In genomic region chr4:24802648-24803047, GRCh38 we compare ENCODE assay signal across 17 cellular contexts. TPM values are rescaled to one million over a fixed set of nuclear protein-coding genes. Genes with fewer than 3 reads are reported as not detected.
"Had no signal": no experiment of that assay in that cellular context is flagged by ENCODE, and none has a peak within 500 bp of the region (broad histone marks: within the 10 kb centered on the region; RNA-seq: fewer than 3 reads in every experiment).

No MANE protein-coding gene starts in this region.

- H2AFZ ChIP-seq: neural progenitor cell had no signal

- H3K27me3 ChIP-seq: pancreas, uterus had no signal

- H3K27ac Mint-ChIP-seq: activated CD4-positive, alpha-beta T cell treated with anti-CD3 and anti-CD28 coated beads, Interleukin-2, amount 10 ng/mL, durations not matched to agents 7 days and 5 days; activated naive CD8-positive, alpha-beta T cell treated with anti-CD3 and anti-CD28 coated beads for 36 hours; activated T-helper 1 cell treated with anti-CD3 and anti-CD28 coated beads, Interleukin-12 subunit alpha, Interleukin-12 subunit beta, Interleukin-2, Interleukin-4 antibody, amounts not matched to agents 30 ng/mL and 10 ng/mL and 1 ng/mL, durations not matched to agents 14 hours and 24 hours and 36 hours; neural progenitor cell; stimulated activated naive B cell treated with anti-CD40 and anti-IgM and Interleukin-4, amounts not matched to agents 10 μg/mL and 1 μg/mL and 100 μg/mL, for 72 hours; T-helper 2 cell treated with Interferon-gamma antibody and Interleukin-4, amounts not matched to agents 5 μg/mL and 100 μg/mL, for 36 hours had no signal

- H3K4me1 ChIP-seq: breast epithelium had no signal

- H3K4me1 Mint-ChIP-seq: activated CD4-positive, alpha-beta T cell treated with anti-CD3 and anti-CD28 coated beads, Interleukin-2, amount 10 ng/mL, durations not matched to agents 7 days and 5 days had no signal

- H3K9me3 Mint-ChIP-seq: activated CD4-positive, alpha-beta T cell treated with anti-CD3 and anti-CD28 coated beads, Interleukin-2, amount 10 ng/mL, durations not matched to agents 7 days and 5 days; activated naive CD8-positive, alpha-beta T cell treated with anti-CD3 and anti-CD28 coated beads for 36 hours; activated T-helper 1 cell treated with anti-CD3 and anti-CD28 coated beads, Interleukin-12 subunit alpha, Interleukin-12 subunit beta, Interleukin-2, Interleukin-4 antibody, amounts not matched to agents 30 ng/mL and 10 ng/mL and 1 ng/mL, durations not matched to agents 14 hours and 24 hours and 36 hours; stimulated activated naive B cell treated with anti-CD40 and anti-IgM and Interleukin-4, amounts not matched to agents 10 μg/mL and 1 μg/mL and 100 μg/mL, for 72 hours; T-helper 2 cell treated with Interferon-gamma antibody and Interleukin-4, amounts not matched to agents 5 μg/mL and 100 μg/mL, for 36 hours had no signal

- H3K36me3 ChIP-seq: breast epithelium, neural progenitor cell, uterus had no signal

- DNase-seq: activated CD4-positive, alpha-beta T cell treated with anti-CD3 and anti-CD28 coated beads, Interleukin-2, amount 10 ng/mL, durations not matched to agents 7 days and 5 days; activated CD8-positive, alpha-beta memory T cell treated with anti-CD3 and anti-CD28 coated beads, Interleukin-2, amount 50 U/mL, for 48 hours; activated naive CD8-positive, alpha-beta T cell treated with anti-CD3 and anti-CD28 coated beads for 36 hours; anterior cingulate cortex; hypothalamus; kidney; left lung; mammary epithelial cell; pancreas; stimulated activated naive B cell treated with anti-CD40 and anti-IgM and Interleukin-4, amounts not matched to agents 10 μg/mL and 1 μg/mL and 100 μg/mL, for 72 hours; uterus had no signal

- H3K9me3 ChIP-seq: breast epithelium, left lung, pancreas, tibial nerve, uterus had no signal

- H3K9ac ChIP-seq: neural progenitor cell had no signal

- H3K36me3 Mint-ChIP-seq: activated naive CD8-positive, alpha-beta T cell treated with anti-CD3 and anti-CD28 coated beads for 36 hours; stimulated activated naive B cell treated with anti-CD40 and anti-IgM and Interleukin-4, amounts not matched to agents 10 μg/mL and 1 μg/mL and 100 μg/mL, for 72 hours had no signal

- H3K4me3 ChIP-seq: breast epithelium, left lung, neural progenitor cell, pancreas, tibial nerve, uterus had no signal

- H3K4me3 Mint-ChIP-seq: activated CD4-positive, alpha-beta T cell treated with anti-CD3 and anti-CD28 coated beads, Interleukin-2, amount 10 ng/mL, durations not matched to agents 7 days and 5 days; activated naive CD8-positive, alpha-beta T cell treated with anti-CD3 and anti-CD28 coated beads for 36 hours; activated T-helper 1 cell treated with anti-CD3 and anti-CD28 coated beads, Interleukin-12 subunit alpha, Interleukin-12 subunit beta, Interleukin-2, Interleukin-4 antibody, amounts not matched to agents 30 ng/mL and 10 ng/mL and 1 ng/mL, durations not matched to agents 14 hours and 24 hours and 36 hours; stimulated activated naive B cell treated with anti-CD40 and anti-IgM and Interleukin-4, amounts not matched to agents 10 μg/mL and 1 μg/mL and 100 μg/mL, for 72 hours; T-helper 2 cell treated with Interferon-gamma antibody and Interleukin-4, amounts not matched to agents 5 μg/mL and 100 μg/mL, for 36 hours had no signal

- H3K4me2 ChIP-seq: neural progenitor cell had no signal

- H3K27ac ChIP-seq: breast epithelium, left lung, neural progenitor cell, pancreas, tibial nerve, uterus had no signal

RNA-seq across cellular contexts. Expression of gene SOD3, which starts 7.3 kb away (rescaled TPM):
- total RNA-seq: activated CD4-positive, alpha-beta T cell treated with anti-CD3 and anti-CD28 coated beads, Interleukin-2, amount 10 ng/mL, durations not matched to agents 7 days and 5 days; activated naive CD8-positive, alpha-beta T cell treated with anti-CD3 and anti-CD28 coated beads for 36 hours; activated T-helper 1 cell treated with anti-CD3 and anti-CD28 coated beads, Interleukin-12 subunit alpha, Interleukin-12 subunit beta, Interleukin-2, Interleukin-4 antibody, amounts not matched to agents 30 ng/mL and 10 ng/mL and 1 ng/mL, durations not matched to agents 14 hours and 24 hours and 36 hours; dermis microvascular lymphatic vessel endothelial cell had no signal
